Comparison of ENCODE assay signal across 18 cellular contexts in the genomic region with DNA sequence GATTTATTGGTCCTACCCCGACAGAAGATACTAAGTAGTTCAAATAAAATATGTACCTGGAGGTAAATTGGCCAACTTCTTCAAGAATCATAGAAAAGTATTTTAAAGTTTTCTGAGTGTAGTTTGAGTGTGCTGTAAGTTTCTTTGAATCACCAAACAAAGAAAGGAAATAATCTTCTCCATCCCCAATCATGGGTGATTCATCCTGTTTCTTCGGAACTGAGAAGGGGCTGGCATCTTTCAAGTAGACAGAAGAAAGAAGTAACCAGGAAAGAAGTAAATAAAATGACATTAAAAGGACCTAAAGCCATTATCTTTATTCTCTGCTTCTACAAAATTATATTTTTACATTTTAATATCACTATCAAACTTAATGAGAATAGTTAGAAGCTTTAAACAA. TPM values are rescaled to one million over a fixed set of nuclear protein-coding genes. Genes with fewer than 3 reads are reported as not detected.
DNase-seq lines count a peak whose midpoint lies in the region; ATAC-seq, FAIRE-seq and TF ChIP-seq lines count a peak whose summit lies in the region.
"Had no signal": no experiment of that assay in that cellular context is flagged by ENCODE, and none has a peak within 500 bp of the region (broad histone marks: within the 10 kb centered on the region; RNA-seq: fewer than 3 reads in every experiment).

No MANE protein-coding gene starts in this region.

- no peaks in the 10 kb centered on the region for H3K9me3 Mint-ChIP-seq in WTC11

- H3F3A ChIP-seq in SK-N-SH (replicated peaks; ENCODE audit: insufficient read depth) = peaks cover 4% of the 10 kb centered on the region

- peak; percentile 34 for FAIRE-seq in keratinocyte (lab: Jason Lieb, UNC)
- FAIRE-seq: GM19239, H1 had no signal

- CTCF ChIA-PET in SK-N-SH (lab: Yijun Ruan, JAX) = no interaction called here
- CTCF ChIA-PET in WTC11 (lab: Charles Lee) = no interaction called here

- dilution Hi-C loops in keratinocyte (cut with MboI; ENCODE audit: extremely low pct_ligation_motif_present, low sequenced_read_pairs) = no loop called here

- H3K27ac Mint-ChIP-seq in WTC11 = no peak overlapping the region
- H3K27ac Mint-ChIP-seq: CD14-positive monocyte; CD8-positive, alpha-beta memory T cell had no signal

- DNase-seq in ELR (ENCODE audit: low read depth) (peak; percentile 18), SK-N-SH (no peak), dermis blood vessel endothelial cell (peak; percentile 14), keratinocyte (ENCODE audit: low read depth, low spot score) (no peak), WTC11 (ENCODE audit: low spot score) (no peak), NCI-H524 treated with DMSO at 0.1 percent for 48 hours (lab: John Stamatoyannopoulos, UW) (no peak), omental fat pad (ENCODE audit: low spot score) (no peak)
- DNase-seq: Caco-2; CD8-positive, alpha-beta memory T cell; DND-41; GF-D8 had no signal

- no peaks in the 10 kb centered on the region for H3K27me3 Mint-ChIP-seq in WTC11 (ENCODE audit: low read depth)

- H2AFZ ChIP-seq in SK-N-SH (ENCODE audit: low read depth) (peak overlapping the region; percentile 58), keratinocyte (ENCODE audit: control insufficient read depth, low read length) (no peak overlapping the region)

- TF ChIP-seq RAD21 in SK-N-SH (IDR thresholded peaks at IDR 0.05; ENCODE audit: low read length) = no peak

- H3K27me3 ChIP-seq in SK-N-SH (ENCODE audit: insufficient read depth) = no peaks in the 10 kb centered on the region
- H3K27me3 ChIP-seq in keratinocyte (ENCODE audit: control insufficient read depth, extremely low read depth, insufficient read depth, low read length) = no peaks in the 10 kb centered on the region

- H3K9me3 ChIP-seq in SK-N-SH = 0 out of 2 replicates have a peak, but pooled peaks cover 8% of the 10 kb centered on the region
- no peaks in the 10 kb centered on the region for H3K9me3 ChIP-seq in keratinocyte (ENCODE audit: control insufficient read depth, low read depth, low read length)
- H3K9me3 ChIP-seq: Caco-2 had no signal

- H3K4me1 Mint-ChIP-seq in WTC11 = no peaks in the 10 kb centered on the region
- H3K4me1 Mint-ChIP-seq: CD14-positive monocyte; CD8-positive, alpha-beta memory T cell had no signal

- no peaks in the 10 kb centered on the region for H3K9me1 ChIP-seq in keratinocyte (ENCODE audit: control insufficient read depth, extremely low read depth, insufficient read depth, low read length)

- H3K4me3 ChIP-seq in SK-N-SH (ENCODE audit: low read depth in 2 of 2, low read length in 1 of 2) (no peak overlapping the region), keratinocyte (ENCODE audit: control insufficient read depth in 2 of 3, extremely low read depth in 1 of 3, insufficient read depth in 2 of 3, low read depth in 1 of 3, low read length in 3 of 3) (no peak overlapping the region)
- H3K4me3 ChIP-seq: HAP-1 had no signal

- H3K27ac ChIP-seq in SK-N-SH (ENCODE audit: low read depth in 2 of 2, low read length in 1 of 2) (peak overlapping the region in 1 of 2 experiments; percentile 47; a peak in 2 of 4 replicates), keratinocyte (ENCODE audit: control insufficient read depth, insufficient read depth, low read length) (no peak overlapping the region)
- H3K27ac ChIP-seq: 22Rv1 had no signal

- H3K36me3 Mint-ChIP-seq in WTC11 = no peaks in the 10 kb centered on the region
- H3K36me3 Mint-ChIP-seq: CD14-positive monocyte; CD8-positive, alpha-beta memory T cell had no signal

- H3K4me3 Mint-ChIP-seq in WTC11 = no peak overlapping the region
- H3K4me3 Mint-ChIP-seq: CD14-positive monocyte; CD8-positive, alpha-beta memory T cell had no signal

- H4K20me1 ChIP-seq in SK-N-SH (ENCODE audit: insufficient read depth) (no peaks in the 10 kb centered on the region), keratinocyte (ENCODE audit: control insufficient read depth, extremely low read depth, insufficient read depth, low read length) (no peaks in the 10 kb centered on the region)

- H3K4me2 ChIP-seq in SK-N-SH (no peak overlapping the region), keratinocyte (ENCODE audit: control insufficient read depth, extremely low read depth, insufficient read depth, low read depth, low read length) (no peak overlapping the region)

- ATAC-seq in WTC11 (no peak), omental fat pad (ENCODE audit: low FRiP score) (no peak)

- H3K4me1 ChIP-seq in SK-N-SH (ENCODE audit: control insufficient read depth in 1 of 2, insufficient read depth in 2 of 2, low read depth in 1 of 2, low read length in 1 of 2) (no peaks in the 10 kb centered on the region), keratinocyte (ENCODE audit: control insufficient read depth, extremely low read depth, insufficient read depth, low read length) (no peaks in the 10 kb centered on the region)
- H3K4me1 ChIP-seq: Caco-2, HAP-1 had no signal

- H3K36me3 ChIP-seq in SK-N-SH (replicated peaks in 1 of 2; ENCODE audit: control insufficient read depth in 1 of 2, insufficient read depth in 2 of 2, low read length in 1 of 2) (no peaks in the 10 kb centered on the region), keratinocyte (ENCODE audit: control insufficient read depth in 2 of 2, extremely low read depth in 1 of 2, insufficient read depth in 2 of 2, low read length in 2 of 2) (no peaks in the 10 kb centered on the region)
- H3K36me3 ChIP-seq: HAP-1 had no signal

- TF ChIP-seq CTCF in SK-N-SH (IDR thresholded peaks at IDR 0.05) = no peak
- TF ChIP-seq CTCF in keratinocyte (optimal IDR thresholded peaks at IDR 0.05 in 1 of 3, IDR thresholded peaks at IDR 0.05 in 1 of 3, conservative IDR thresholded peaks at IDR 0.05 in 1 of 3; ENCODE audit: extremely low read depth in 1 of 3, insufficient read depth in 2 of 3, low read length in 3 of 3) = no peak
- no peak for TF ChIP-seq CTCF in WTC11 (IDR thresholded peaks at IDR 0.05)
- TF ChIP-seq CTCF in omental fat pad (IDR thresholded peaks at IDR 0.05) = no peak

- H3K9me2 ChIP-seq in SK-N-SH = no peaks in the 10 kb centered on the region

- H3K79me2 ChIP-seq in SK-N-SH (ENCODE audit: insufficient read depth) (no peaks in the 10 kb centered on the region), keratinocyte (ENCODE audit: control insufficient read depth, insufficient read depth, low read length) (no peaks in the 10 kb centered on the region)

- peak in 1 of 2 experiments; percentile 28; a peak in 1 of 4 replicates for TF ChIP-seq EP300 in SK-N-SH (IDR thresholded peaks at IDR 0.05; ENCODE audit: borderline replicate concordance in 1 of 2, low read depth in 1 of 2, low read length in 1 of 2)

- POLR2A ChIA-PET in SK-N-SH (lab: Yijun Ruan, JAX) = no interaction called here
- POLR2A ChIA-PET in WTC11 (lab: Charles Lee) = no interaction called here

- 40% methylated on average over 2 of the region's 2 CpGs for WGBS in SK-N-SH (ENCODE audit: low lambda C conversion rate)

- H3K9ac ChIP-seq in SK-N-SH (no peak overlapping the region), keratinocyte (ENCODE audit: control insufficient read depth, extremely low read depth, insufficient read depth, low read length) (no peak overlapping the region)

TF ChIP-seq in SK-N-SH, 30 proteins besides CTCF, POLR2A, EP300 and RAD21 (continues in another document):
- TF ChIP-seq FOSL2 (IDR thresholded peaks at IDR 0.05; ENCODE audit: borderline replicate concordance, low read depth) (peak; percentile 55; the same call in 1 of the 2 replicates), JUND (IDR thresholded peaks at IDR 0.05) (peak; percentile 51), FOXM1 (IDR thresholded peaks at IDR 0.05; ENCODE audit: low read depth) (0 out of 2 replicates have a peak, but pooled peaks have one; percentile 17), TCF12 (IDR thresholded peaks at IDR 0.05) (peak; percentile 78), TAF1 (IDR thresholded peaks at IDR 0.05; ENCODE audit: borderline replicate concordance, low read depth, low read length) (no peak), RFX5 (IDR thresholded peaks at IDR 0.05; ENCODE audit: low read length) (no peak)

TF ChIP-seq in WTC11, 78 proteins besides CTCF, POLR2A, EP300 and RAD21 (continues in another document):
- no peak for TF ChIP-seq HMGA2 (CRISPR knock-in tag; IDR thresholded peaks at IDR 0.05)
- TF ChIP-seq ELF4 (CRISPR knock-in tag; IDR thresholded peaks at IDR 0.05; ENCODE audit: low read depth) = no peak
- no peak for TF ChIP-seq RORB (CRISPR knock-in tag; IDR thresholded peaks at IDR 0.05)
- TF ChIP-seq ZMAT4 (CRISPR knock-in tag; IDR thresholded peaks at IDR 0.05) = no peak
- TF ChIP-seq, protein P1, sequence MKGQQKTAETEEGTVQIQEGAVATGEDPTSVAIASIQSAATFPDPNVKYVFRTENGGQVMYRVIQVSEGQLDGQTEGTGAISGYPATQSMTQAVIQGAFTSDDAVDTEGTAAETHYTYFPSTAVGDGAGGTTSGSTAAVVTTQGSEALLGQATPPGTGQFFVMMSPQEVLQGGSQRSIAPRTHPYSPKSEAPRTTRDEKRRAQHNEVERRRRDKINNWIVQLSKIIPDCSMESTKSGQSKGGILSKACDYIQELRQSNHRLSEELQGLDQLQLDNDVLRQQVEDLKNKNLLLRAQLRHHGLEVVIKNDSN (CRISPR knock-in tag; IDR thresholded peaks at IDR 0.05) = no peak
- no peak for TF ChIP-seq SMAD4 (CRISPR knock-in tag; IDR thresholded peaks at IDR 0.05)

RNA-seq across cellular contexts. Expression of gene LMNTD1, which starts 6.8 kb away (rescaled TPM):
- 0.20 and 0.32 TPM in 2 replicates for polyA plus RNA-seq in SK-N-SH (2012; rRNA removed)
- polyA plus RNA-seq in SK-N-SH (2012; cell fraction: cytosol; rRNA removed) = 0.67 and 0.68 TPM in 2 replicates
- polyA plus RNA-seq in SK-N-SH (2012; cell fraction: nucleus; rRNA removed) = 0.22 and 0.56 TPM in 2 replicates
- total RNA-seq in dermis blood vessel endothelial cell = 0.19 TPM in 1 of 2 replicates, not detected in the other
- 0.14 to 0.42 TPM in 2 of 3 replicates, not detected in the other for polyA plus RNA-seq in keratinocyte
- polyA plus RNA-seq in keratinocyte (2011; ENCODE audit: low read depth) = not detected
- 0.18 and 0.38 TPM in 2 replicates for polyA plus RNA-seq in keratinocyte (2011; cell fraction: cytosol; rRNA removed)
- polyA plus RNA-seq in keratinocyte (2011; cell fraction: nucleus; rRNA removed) = 0.29 TPM in 1 of 2 replicates, not detected in the other
- polyA plus RNA-seq in keratinocyte (2012; ENCODE audit: low replicate concordance) = not detected in 2 replicates
- not detected in 3 replicates for polyA minus RNA-seq in keratinocyte
- not detected for polyA minus RNA-seq in keratinocyte (2011; cell fraction: cytosol; rRNA and poly(A)+ RNA removed)
- 2.0 TPM in 1 of 2 replicates, not detected in the other for polyA minus RNA-seq in keratinocyte (2011; cell fraction: nucleus; rRNA and poly(A)+ RNA removed)
- not detected in 3 replicates for total RNA-seq in WTC11 (2021)
- total RNA-seq in omental fat pad = not detected
- total RNA-seq: A673; Caco-2; CD8-positive, alpha-beta memory T cell; H1; HT-29 had no signal
- polyA plus RNA-seq: CD14-positive monocyte; CD8-positive, alpha-beta memory T cell; H1 had no signal

Comparison
In these comparisons a context has a peak if more than half of its experiments do, and no peak if none do; other contexts are left out.
1. DNase-seq: peak in ELR (single experiment) and dermis blood vessel endothelial cell (single experiment); none in SK-N-SH (single experiment), keratinocyte (single experiment), WTC11 (single experiment), NCI-H524 treated with DMSO at 0.1 percent for 48 hours (single experiment) and omental fat pad (single experiment).